20 cellular contexts compared by ENCODE assay signal in genomic region chr12:121117226-121117777, GRCh38.
"Had no signal": no experiment of that assay in that cellular context is flagged by ENCODE, and none has a peak within 500 bp of the region (broad histone marks: within the 10 kb centered on the region; RNA-seq: fewer than 3 reads in every experiment).

No MANE protein-coding gene starts in this region.

- DNase-seq: Kasumi-1, MM.1S, NCI-H1092 treated with DMSO at 0.1 percent for 48 hours, NCI-H1436, NCI-H187, NCI-H2029, NCI-H2081 treated with DMSO at 0.1 percent for 48 hours, NCI-H2171, NCI-H446, NCI-H510A, NCI-H524 treated with DMSO at 0.1 percent for 48 hours, NCI-H69, NCI-H774, RPMI8226, SHP77, SK-N-SH, SW 1271 had no signal

- FAIRE-seq: HTR-8/SVneo, RCC 7860 had no signal

- H3K4me2 ChIP-seq: KMS-11, SK-N-SH had no signal

- H3K9me3 ChIP-seq: SK-N-SH had no signal

- H3K27ac ChIP-seq: KMS-11 had no signal

- H3K9ac ChIP-seq: KMS-11, SK-N-SH had no signal
